Comparison of ENCODE assay signal across 1 cellular context in genomic region chr1:173409613-173410012, GRCh38.
TF ChIP-seq lines count a peak whose summit lies in the region.

No MANE protein-coding gene starts in this region.

TF ChIP-seq in HepG2, 621 proteins besides CTCF, POLR2A, EP300 and RAD21 (continued from another document):
- TF ChIP-seq CEBPZ (IDR thresholded peaks at IDR 0.05; ENCODE audit: low read length) (no peak), ZNF513 (CRISPR knock-in tag; conservative IDR thresholded peaks at IDR 0.05) (no peak), HINFP (CRISPR knock-in tag; IDR thresholded peaks at IDR 0.05; ENCODE audit: low read depth) (no peak), ZNF737 (CRISPR knock-in tag; IDR thresholded peaks at IDR 0.05; ENCODE audit: borderline replicate concordance) (no peak), ZNF205 (CRISPR knock-in tag; IDR thresholded peaks at IDR 0.05) (no peak), ATF7 (IDR thresholded peaks at IDR 0.05) (no peak), ATF7 (CRISPR knock-in tag; IDR thresholded peaks at IDR 0.05) (no peak), ATM (IDR thresholded peaks at IDR 0.05; ENCODE audit: borderline replicate concordance) (no peak), SNAI1 (CRISPR knock-in tag; IDR thresholded peaks at IDR 0.05; ENCODE audit: borderline replicate concordance) (no peak), CREM (IDR thresholded peaks at IDR 0.05) (no peak), CREM (CRISPR knock-in tag; IDR thresholded peaks at IDR 0.05) (no peak)
